Comparison of ENCODE assay signal across 1 cellular context in the genomic region with DNA sequence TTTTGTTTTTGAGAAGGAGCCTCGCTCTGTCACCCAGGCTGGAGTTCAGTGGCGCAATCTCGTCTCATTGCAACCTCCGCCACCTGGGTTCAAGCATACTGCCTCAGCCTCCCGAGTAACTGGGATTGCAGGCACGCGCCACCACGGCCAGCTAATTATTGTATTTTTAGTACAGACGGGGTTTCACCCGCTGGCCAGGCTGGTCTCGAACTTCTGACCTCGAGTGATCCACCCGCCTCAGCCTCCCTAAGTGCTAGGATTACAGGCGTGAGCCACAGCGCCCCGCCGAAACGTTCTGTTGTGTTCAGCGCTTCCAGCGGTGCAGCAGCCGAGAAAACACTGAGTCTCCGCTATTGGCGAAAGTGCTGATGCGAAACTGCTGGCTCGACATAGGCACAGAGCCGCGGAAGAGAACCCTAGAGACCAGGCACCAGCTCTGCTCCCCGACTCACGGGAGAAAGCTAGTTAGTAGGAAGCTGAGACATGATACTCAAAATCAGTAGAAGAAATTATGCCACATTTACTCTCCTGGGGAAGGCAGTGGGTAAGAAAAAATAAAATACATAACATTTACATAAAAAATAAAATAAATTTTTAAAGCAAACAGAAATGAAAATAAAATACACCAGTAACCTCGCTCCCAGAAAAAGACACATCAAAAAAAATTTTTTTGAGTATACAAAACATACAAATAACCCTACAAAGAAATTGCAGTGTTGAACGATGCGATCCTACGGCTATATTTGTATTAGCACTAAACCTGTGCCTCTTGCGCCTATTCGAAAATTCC.
TF ChIP-seq lines count a peak whose summit lies in the region.

No MANE protein-coding gene starts in this region.

TF ChIP-seq in GM23338, 12 proteins besides CTCF, POLR2A, EP300 and RAD21:
- TF ChIP-seq REST (IDR thresholded peaks at IDR 0.05; ENCODE audit: unreplicated experiment) (no peak), CREB1 (CRISPR knock-in tag; IDR thresholded peaks at IDR 0.05; ENCODE audit: low read depth) (peak; percentile 56)
TF ChIP-seq in GM23338: peak in this region for 1.
